ENCODE assay signal across 8 cellular contexts in the genomic region with DNA sequence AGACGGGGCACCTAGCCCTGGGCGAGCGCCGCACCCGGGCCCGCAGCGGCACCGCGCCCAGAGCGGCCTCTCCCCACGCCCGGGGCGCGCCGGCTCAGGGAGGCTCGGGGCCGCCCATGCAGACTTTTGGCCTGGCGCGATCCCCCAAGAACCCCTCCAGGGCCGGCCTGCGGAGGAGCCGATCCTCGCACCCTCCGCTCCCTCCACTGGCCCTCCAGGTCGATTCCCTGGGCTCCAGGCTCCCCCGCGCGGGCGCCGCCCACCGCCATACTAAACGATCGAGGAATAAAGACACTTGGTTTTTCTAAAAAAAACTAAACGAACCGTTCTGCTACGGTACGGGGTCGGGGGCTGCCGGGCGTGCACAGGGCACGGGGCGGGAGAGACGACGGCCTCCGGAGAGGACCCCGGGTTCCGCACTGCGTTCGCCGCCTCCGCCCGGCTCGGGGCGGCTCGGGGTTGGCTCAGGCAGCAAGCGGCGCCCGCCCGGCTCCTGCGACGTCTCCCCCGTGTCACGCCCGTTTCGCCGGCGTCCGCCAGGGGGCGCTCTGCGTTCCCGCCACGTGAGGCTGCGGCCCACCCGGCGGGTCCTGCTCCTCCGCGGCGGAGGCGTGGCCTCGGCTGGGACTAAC. TPM values are rescaled to one million over a fixed set of nuclear protein-coding genes. Genes with fewer than 3 reads are reported as not detected.
DNase-seq lines count a peak whose midpoint lies in the region; ATAC-seq and TF ChIP-seq lines count a peak whose summit lies in the region.

No MANE protein-coding gene starts in this region.

- H3K9me3 Mint-ChIP-seq in activated CD4-positive, alpha-beta T cell treated with anti-CD3 and anti-CD28 coated beads for 36 hours (ENCODE audit: low read depth), result no peaks in the 10 kb centered on the region

- peak; percentile 83 for ATAC-seq in HG03432 (IDR thresholded peaks at IDR 0.05; ENCODE audit: unreplicated experiment)
- peak; percentile 89 for ATAC-seq in activated CD4-positive, alpha-beta T cell treated with anti-CD3 and anti-CD28 coated beads for 36 hours

- H3K4me3 Mint-ChIP-seq in activated CD4-positive, alpha-beta T cell treated with anti-CD3 and anti-CD28 coated beads for 36 hours, result peak overlapping the region; percentile 77

- H3K4me3 ChIP-seq in BJ (ENCODE audit: low read depth, low read length), result peak overlapping the region; percentile 49
- peak overlapping the region; percentile 63 for H3K4me3 ChIP-seq in choroid plexus epithelial cell (ENCODE audit: low read depth, low read length)

- H3K27me3 Mint-ChIP-seq in activated CD4-positive, alpha-beta T cell treated with anti-CD3 and anti-CD28 coated beads for 36 hours, result no peaks in the 10 kb centered on the region

- CTCF ChIA-PET in BJ (lab: Yijun Ruan, JAX), result interaction anchor here (0.6 to 3.1 kb wide), 19 partner anchors 11 to 194 kb away, joined by 3 to 30 read pairs (median 3); partner anchors contain the start of gene AGBL5
- CTCF ChIA-PET in activated CD4-positive, alpha-beta T cell treated with anti-CD3 and anti-CD28 coated beads for 36 hours (lab: Charles Lee), result interaction anchor here (0.8 to 5.7 kb wide), 8 partner anchors 10 to 193 kb away, joined by 4 to 30 read pairs (median 9); partner anchors contain the start of genes AGBL5 and OST4

- no peaks in the 10 kb centered on the region for H3K36me3 Mint-ChIP-seq in activated CD4-positive, alpha-beta T cell treated with anti-CD3 and anti-CD28 coated beads for 36 hours (ENCODE audit: low read depth)

- H3K27me3 ChIP-seq in BJ (ENCODE audit: control insufficient read depth, insufficient read depth, low read length), result no peaks in the 10 kb centered on the region
- H3K27me3 ChIP-seq in layer of hippocampus (ENCODE audit: control insufficient read depth, insufficient read depth, low read length), result no peaks in the 10 kb centered on the region

- peaks cover 12% of the 10 kb centered on the region; the same call in 1 of the 2 replicates for H3K36me3 ChIP-seq in BJ (ENCODE audit: control insufficient read depth, insufficient read depth, low read length)

- POLR2A ChIA-PET in BJ (lab: Charles Lee), result no interaction called here
- POLR2A ChIA-PET in activated CD4-positive, alpha-beta T cell treated with anti-CD3 and anti-CD28 coated beads for 36 hours (lab: Charles Lee), result interaction anchor here (0.9 kb wide), 1 partner anchor 35 kb away, joined by 3 read pairs; the partner anchor contains the start of gene AGBL5

- H3K27ac ChIP-seq in layer of hippocampus (ENCODE audit: low read depth, low read length), result peak overlapping the region; percentile 79

- TF ChIP-seq CTCF in BJ (IDR thresholded peaks at IDR 0.05; ENCODE audit: insufficient read depth, low read depth, low read length), result peak; percentile 51
- peak; percentile 56 for TF ChIP-seq CTCF in choroid plexus epithelial cell (conservative IDR thresholded peaks at IDR 0.05; ENCODE audit: low read depth, low read length)

- H3K4me1 Mint-ChIP-seq in activated CD4-positive, alpha-beta T cell treated with anti-CD3 and anti-CD28 coated beads for 36 hours, result peaks cover 24% of the 10 kb centered on the region

- intact Hi-C loops in activated CD4-positive, alpha-beta T cell treated with anti-CD3 and anti-CD28 coated beads for 36 hours (cut with DNase I, micrococcal nuclease), result loop anchor here (1.0 to 5.0 kb wide), 12 partner anchors 15 to 301 kb away; partner anchors contain the start of genes AGBL5 (in 2 of the 2), CAD (in 1 of the 2), EIF2B4 (in 1 of the 2) and GTF3C2 (in 1 of the 2)

- peak; percentile 49 for DNase-seq in BJ (ENCODE audit: low read depth)
- DNase-seq in GM19238 (ENCODE audit: insufficient read length, low spot score), result peak; percentile 98
- DNase-seq in NCI-H460 (ENCODE audit: extremely low read depth, low read depth), result peak; percentile 92
- DNase-seq in activated CD4-positive, alpha-beta T cell treated with anti-CD3 and anti-CD28 coated beads for 36 hours, result peak; percentile 98
- DNase-seq in choroid plexus epithelial cell (ENCODE audit: low read depth), result peak; percentile 93
- DNase-seq in stimulated activated CD4-positive, alpha-beta T cell treated with anti-CD3 and anti-CD28 coated beads, Interleukin-1b, Interleukin-23, amount 100 ng/mL, for 24 hours (ENCODE audit: low read depth in 4 of 4, low spot score in 1 of 4), result peak; percentile 91 to 98 (median 96)

- peak overlapping the region; percentile 82 for H3K27ac Mint-ChIP-seq in activated CD4-positive, alpha-beta T cell treated with anti-CD3 and anti-CD28 coated beads for 36 hours

RNA-seq across cellular contexts. Expression of gene KHK, which starts 0.4 kb away (rescaled TPM):
- 0.33 and 0.43 TPM in 2 replicates for polyA plus RNA-seq in BJ (2011; rRNA removed)
- 0.15 and 1.6 TPM in 2 replicates for polyA minus RNA-seq in BJ (2011; rRNA and poly(A)+ RNA removed)
- total RNA-seq in NCI-H460 (2014; rRNA removed; shearing (Covaris generic)), result 1.2 and 1.7 TPM in 2 replicates
- 4.6 and 10.6 TPM in 2 replicates for polyA plus RNA-seq in NCI-H460 (2014; cell fraction: nucleus; rRNA removed)
- 10 to 100 TPM; 10.6 to 12.7 TPM for total RNA-seq in activated CD4-positive, alpha-beta T cell treated with anti-CD3 and anti-CD28 coated beads for 36 hours

RNA-seq across cellular contexts. Expression of gene EMILIN1, which starts 7.8 kb away (rescaled TPM):
- polyA plus RNA-seq in BJ (2011; rRNA removed), result 43.4 and 81.3 TPM in 2 replicates
- 35.4 and 46.7 TPM in 2 replicates for polyA minus RNA-seq in BJ (2011; rRNA and poly(A)+ RNA removed)
- total RNA-seq in NCI-H460 (2014; rRNA removed; shearing (Covaris generic)), result 0.22 TPM in 1 of 2 replicates, not detected in the other
- polyA plus RNA-seq in NCI-H460 (2014; cell fraction: nucleus; rRNA removed), result 0.07 and 0.74 TPM in 2 replicates
- total RNA-seq in activated CD4-positive, alpha-beta T cell treated with anti-CD3 and anti-CD28 coated beads for 36 hours, result under 1 TPM; 0.40 to 0.46 TPM

RNA-seq across cellular contexts. Expression of gene OST4, which starts 14.8 kb away (rescaled TPM):
- 755 and 887 TPM in 2 replicates for polyA plus RNA-seq in BJ (2011; rRNA removed)
- 299 and 500 TPM in 2 replicates for polyA minus RNA-seq in BJ (2011; rRNA and poly(A)+ RNA removed)
- 255 and 293 TPM in 2 replicates for total RNA-seq in NCI-H460 (2014; rRNA removed; shearing (Covaris generic))
- 217 and 273 TPM in 2 replicates for polyA plus RNA-seq in NCI-H460 (2014; cell fraction: nucleus; rRNA removed)
- total RNA-seq in activated CD4-positive, alpha-beta T cell treated with anti-CD3 and anti-CD28 coated beads for 36 hours, result 100 to 1,000 TPM; 305 to 406 TPM

RNA-seq across cellular contexts. Expression of gene CGREF1, which starts 32.7 kb away (rescaled TPM):
- 4.8 and 6.9 TPM in 2 replicates for polyA plus RNA-seq in BJ (2011; rRNA removed)
- 2.6 and 2.7 TPM in 2 replicates for polyA minus RNA-seq in BJ (2011; rRNA and poly(A)+ RNA removed)
- total RNA-seq in NCI-H460 (2014; rRNA removed; shearing (Covaris generic)), result 43.2 and 45.2 TPM in 2 replicates
- 67.1 and 68.9 TPM in 2 replicates for polyA plus RNA-seq in NCI-H460 (2014; cell fraction: nucleus; rRNA removed)
- total RNA-seq in activated CD4-positive, alpha-beta T cell treated with anti-CD3 and anti-CD28 coated beads for 36 hours, result 1 to 10 TPM; 6.4 to 7.0 TPM

RNA-seq across cellular contexts. Expression of gene AGBL5, which starts 34.7 kb away (rescaled TPM):
- 25.9 and 32.7 TPM in 2 replicates for polyA plus RNA-seq in BJ (2011; rRNA removed)
- 20.9 and 33.1 TPM in 2 replicates for polyA minus RNA-seq in BJ (2011; rRNA and poly(A)+ RNA removed)
- total RNA-seq in NCI-H460 (2014; rRNA removed; shearing (Covaris generic)), result 35.4 and 39.5 TPM in 2 replicates
- polyA plus RNA-seq in NCI-H460 (2014; cell fraction: nucleus; rRNA removed), result 19.5 and 24.6 TPM in 2 replicates
- 10 to 100 TPM; 12.5 to 14.5 TPM for total RNA-seq in activated CD4-positive, alpha-beta T cell treated with anti-CD3 and anti-CD28 coated beads for 36 hours

Comparison
In these comparisons a context has a peak if more than half of its experiments do, and no peak if none do; other contexts are left out.
1. Peak in every context shown above with its lines: DNase-seq, ATAC-seq, H3K4me3 ChIP-seq and H3K27ac ChIP-seq.